In genomic region chr1:26907071-26907922, GRCh38 we compare ENCODE assay signal across 12 cellular contexts. TPM values are rescaled to one million over a fixed set of nuclear protein-coding genes. Genes with fewer than 3 reads are reported as not detected.
DNase-seq lines count a peak whose midpoint lies in the region; ATAC-seq and TF ChIP-seq lines count a peak whose summit lies in the region.
"Had no signal": no experiment of that assay in that cellular context is flagged by ENCODE, and none has a peak within 500 bp of the region (broad histone marks: within the 10 kb centered on the region; RNA-seq: fewer than 3 reads in every experiment).

No MANE protein-coding gene starts in this region.

- no peak for TF ChIP-seq CTCF in BE2C (IDR thresholded peaks at IDR 0.05; ENCODE audit: low read depth, low read length)
- no peak for TF ChIP-seq CTCF in lower lobe of right lung (IDR thresholded peaks at IDR 0.05)
- TF ChIP-seq CTCF in coronary artery (IDR thresholded peaks at IDR 0.05) = no peak
- no peak for TF ChIP-seq CTCF in GM23338 (conservative IDR thresholded peaks at IDR 0.05; ENCODE audit: low read depth in 2 of 2)

- H4K20me1 ChIP-seq in GM23338 (replicated peaks; ENCODE audit: insufficient read depth) = no peaks in the 10 kb centered on the region

- no peak overlapping the region for H3K27ac Mint-ChIP-seq in GM23338
- H3K27ac Mint-ChIP-seq: natural killer cell had no signal

- H3K9me3 ChIP-seq in BE2C = no peaks in the 10 kb centered on the region
- no peaks in the 10 kb centered on the region for H3K9me3 ChIP-seq in lower lobe of right lung

- intact Hi-C loops in lower lobe of right lung (cut with DNase I) = no loop called here

- H3K27ac ChIP-seq in lower lobe of right lung (no peak overlapping the region), coronary artery (no peak overlapping the region), GM23338 (ENCODE audit: low read depth) (no peak overlapping the region)

- H3K36me3 ChIP-seq in BE2C = no peaks in the 10 kb centered on the region
- H3K36me3 ChIP-seq in lower lobe of right lung = no peaks in the 10 kb centered on the region
- no peaks in the 10 kb centered on the region for H3K36me3 ChIP-seq in GM23338 (ENCODE audit: insufficient read depth)

- no peaks in the 10 kb centered on the region for H3K9me3 Mint-ChIP-seq in GM23338
- H3K9me3 Mint-ChIP-seq: CD4-positive, CD25-positive, alpha-beta regulatory T cell; natural killer cell had no signal

- H3K4me3 ChIP-seq in BE2C (ENCODE audit: low read depth, low read length) (no peak overlapping the region), lower lobe of right lung (no peak overlapping the region), coronary artery (no peak overlapping the region), GM23338 (no peak overlapping the region)

- H3K4me3 Mint-ChIP-seq in GM23338 = no peak overlapping the region
- H3K4me3 Mint-ChIP-seq: natural killer cell had no signal

- no peaks in the 10 kb centered on the region for H3K36me3 Mint-ChIP-seq in GM23338 (ENCODE audit: low read depth)
- H3K36me3 Mint-ChIP-seq: CD4-positive, CD25-positive, alpha-beta regulatory T cell; natural killer cell had no signal

- no peak overlapping the region for H2AFZ ChIP-seq in GM23338

- ATAC-seq in lower lobe of right lung = peak; percentile 63
- ATAC-seq in GM23338 = no peak
- no peak for ATAC-seq in GM19452 (IDR thresholded peaks at IDR 0.05; ENCODE audit: unreplicated experiment)
- ATAC-seq: natural killer cell had no signal

- H3F3A ChIP-seq in GM23338 (replicated peaks; ENCODE audit: low read depth) = no peaks in the 10 kb centered on the region

- H3K27me3 ChIP-seq in BE2C (no peaks in the 10 kb centered on the region), lower lobe of right lung (ENCODE audit: low read depth) (no peaks in the 10 kb centered on the region), GM23338 (ENCODE audit: insufficient read depth) (no peaks in the 10 kb centered on the region)

- H3K4me1 ChIP-seq in BE2C = no peaks in the 10 kb centered on the region
- peaks cover 4% of the 10 kb centered on the region for H3K4me1 ChIP-seq in lower lobe of right lung
- no peaks in the 10 kb centered on the region for H3K4me1 ChIP-seq in GM23338 (ENCODE audit: insufficient read depth)

- no peaks in the 10 kb centered on the region; the same call in 2 of the 3 replicates for H3K4me1 Mint-ChIP-seq in GM23338
- H3K4me1 Mint-ChIP-seq: natural killer cell had no signal

- no peaks in the 10 kb centered on the region for H3K79me2 ChIP-seq in GM23338 (replicated peaks; ENCODE audit: insufficient read depth)

- no peak overlapping the region for H3K4me2 ChIP-seq in GM23338

- H3K27me3 Mint-ChIP-seq in GM23338 (ENCODE audit: insufficient read depth, low read depth, poor library complexity) = peaks cover 8% of the 10 kb centered on the region

- DNase-seq in BE2C (peak; percentile 48), NCI-H146 (lab: John Stamatoyannopoulos, UW) (peak; percentile 73), dedifferentiated amniotic fluid mesenchymal stem cell (ENCODE audit: extremely low spot score) (peak; percentile 25), lower lobe of right lung (no peak), coronary artery (ENCODE audit: low spot score) (no peak), GM23338 (ENCODE audit: low spot score) (no peak), NCI-H446 (lab: John Stamatoyannopoulos, UW) (no peak)
- DNase-seq: activated T-cell treated with anti-CD3 and anti-CD28 coated beads for 4 hours; CD4-positive, CD25-positive, alpha-beta regulatory T cell; natural killer cell; NCI-H1436 had no signal

- H3K9me2 ChIP-seq in GM23338 (ENCODE audit: insufficient read depth) = no peaks in the 10 kb centered on the region

TF ChIP-seq in GM23338, 12 proteins besides CTCF, POLR2A, EP300 and RAD21 (continues in another document):
- TF ChIP-seq CREB1 (CRISPR knock-in tag; IDR thresholded peaks at IDR 0.05; ENCODE audit: low read depth) = no peak
- TF ChIP-seq EZH2phosphoT487 (IDR thresholded peaks at IDR 0.05; ENCODE audit: unreplicated experiment) = no peak
- no peak for TF ChIP-seq EZH2 (IDR thresholded peaks at IDR 0.05; ENCODE audit: low read depth, unreplicated experiment)
- no peak for TF ChIP-seq ZNF462 (CRISPR knock-in tag; IDR thresholded peaks at IDR 0.05)
- no peak for TF ChIP-seq ZNF331 (CRISPR knock-in tag; IDR thresholded peaks at IDR 0.05; ENCODE audit: low read depth)

RNA-seq across cellular contexts. Expression of gene NR0B2, which starts 6.5 kb away (rescaled TPM):
- 1.0 TPM for polyA plus RNA-seq in BE2C (2012; ENCODE audit: insufficient read depth, insufficient read length, low read depth)
- total RNA-seq in lower lobe of right lung = 2.2 TPM
- total RNA-seq in GM23338 (2014; rRNA removed; shearing (Covaris generic)) = not detected in 2 replicates
- 0.18 TPM in 1 of 2 replicates, not detected in the other for polyA plus RNA-seq in GM23338 (2016; fragmentation: Nextera tagmentation; extraction: Ambion mirVana)
- total RNA-seq: CD4-positive, CD25-positive, alpha-beta regulatory T cell; natural killer cell had no signal
- polyA plus RNA-seq: CD4-positive, CD25-positive, alpha-beta regulatory T cell had no signal

RNA-seq across cellular contexts. Expression of gene GPATCH3, which starts 7.0 kb away (rescaled TPM):
- 7.7 TPM for polyA plus RNA-seq in BE2C (2012; ENCODE audit: insufficient read depth, insufficient read length, low read depth)
- 16.1 TPM for total RNA-seq in lower lobe of right lung
- total RNA-seq in GM23338 (2014; rRNA removed; shearing (Covaris generic)) = 10.5 and 15.6 TPM in 2 replicates
- polyA plus RNA-seq in GM23338 (2016; fragmentation: Nextera tagmentation; extraction: Ambion mirVana) = 9.8 and 13.0 TPM in 2 replicates

RNA-seq across cellular contexts. Expression of gene NUDC, which starts 14.2 kb away (rescaled TPM):
- polyA plus RNA-seq in BE2C (2012; ENCODE audit: insufficient read depth, insufficient read length, low read depth) = 158 TPM
- 56.7 TPM for total RNA-seq in lower lobe of right lung
- 84.3 and 96.2 TPM in 2 replicates for total RNA-seq in GM23338 (2014; rRNA removed; shearing (Covaris generic))
- polyA plus RNA-seq in GM23338 (2016; fragmentation: Nextera tagmentation; extraction: Ambion mirVana) = 206 and 224 TPM in 2 replicates

RNA-seq across cellular contexts. Expression of gene GPN2, which starts 17.2 kb away (rescaled TPM):
- polyA plus RNA-seq in BE2C (2012; ENCODE audit: insufficient read depth, insufficient read length, low read depth) = 22.0 TPM
- 25.9 TPM for total RNA-seq in lower lobe of right lung
- total RNA-seq in GM23338 (2014; rRNA removed; shearing (Covaris generic)) = 10.1 and 13.8 TPM in 2 replicates
- polyA plus RNA-seq in GM23338 (2016; fragmentation: Nextera tagmentation; extraction: Ambion mirVana) = 18.2 and 19.4 TPM in 2 replicates

RNA-seq across cellular contexts. Expression of gene SFN, which starts 44.3 kb away (rescaled TPM):
- not detected for polyA plus RNA-seq in BE2C (2012; ENCODE audit: insufficient read depth, insufficient read length, low read depth)
- total RNA-seq in lower lobe of right lung = 47.5 TPM
- total RNA-seq in GM23338 (2014; rRNA removed; shearing (Covaris generic)) = 2.6 and 4.1 TPM in 2 replicates
- 1.8 and 3.6 TPM in 2 replicates for polyA plus RNA-seq in GM23338 (2016; fragmentation: Nextera tagmentation; extraction: Ambion mirVana)
- polyA plus RNA-seq: CD4-positive, CD25-positive, alpha-beta regulatory T cell had no signal

Comparison
In these comparisons a context has a peak if more than half of its experiments do, and no peak if none do; other contexts are left out.
1. DNase-seq: peak in BE2C (single experiment), NCI-H146 (single experiment) and dedifferentiated amniotic fluid mesenchymal stem cell (single experiment); none in lower lobe of right lung (single experiment), coronary artery (single experiment), GM23338 (single experiment) and NCI-H446 (0 of 2).
2. ATAC-seq: peak in lower lobe of right lung (2 of 2); none in GM23338 (single experiment) and GM19452 (single experiment).